Comparison of ENCODE assay signal across 19 cellular contexts in genomic region chr4:78885598-78885997, GRCh38.
"Had no signal": no experiment of that assay in that cellular context is flagged by ENCODE, and none has a peak within 500 bp of the region (broad histone marks: within the 10 kb centered on the region; RNA-seq: fewer than 3 reads in every experiment).

No MANE protein-coding gene starts in this region.

- H3K4me1 ChIP-seq: gastrocnemius medialis, neural progenitor cell, right lobe of liver, stomach, testis had no signal

- H3K27ac ChIP-seq: brain microvascular endothelial cell, epithelial cell of prostate, gastrocnemius medialis, heart right ventricle, neural progenitor cell, ovary, right lobe of liver, stomach, testis had no signal

- H3K9me3 ChIP-seq: gastrocnemius medialis, heart right ventricle, ovary, right lobe of liver, stomach, testis had no signal

- H3K36me3 ChIP-seq: brain microvascular endothelial cell, ovary, right lobe of liver had no signal

- H3K4me3 ChIP-seq: gastrocnemius medialis, heart right ventricle, neural progenitor cell, ovary, right lobe of liver, stomach, testis had no signal

- H2AFZ ChIP-seq: neural progenitor cell had no signal

- H3K27ac Mint-ChIP-seq: activated naive CD8-positive, alpha-beta T cell; effector memory CD8-positive, alpha-beta T cell; neural progenitor cell; T-helper 2 cell treated with Interferon-gamma antibody and Interleukin-4, amounts not matched to agents 5 μg/mL and 100 μg/mL, for 36 hours had no signal

- H3K9ac ChIP-seq: neural progenitor cell had no signal

- DNase-seq: activated CD4-positive, alpha-beta T cell treated with anti-CD3 and anti-CD28 coated beads, Interleukin-2, amount 50 U/mL, for 1 hour; activated CD8-positive, alpha-beta memory T cell treated with anti-CD3 and anti-CD28 coated beads for 24 hours; activated gamma-delta T cell treated with Interleukin-2 at 50 U/mL for 16 hours; amygdala; brain microvascular endothelial cell; effector memory CD8-positive, alpha-beta T cell; gastrocnemius medialis; heart right ventricle; mammary epithelial cell; naive B cell; ovary; right lobe of liver; stomach; testis had no signal

- H3K27me3 ChIP-seq: brain microvascular endothelial cell, gastrocnemius medialis, heart right ventricle, neural progenitor cell, ovary, right lobe of liver, stomach, testis had no signal

- H3K4me1 Mint-ChIP-seq: neural progenitor cell had no signal

- H3K9me3 Mint-ChIP-seq: central memory CD8-positive, alpha-beta T cell; effector memory CD8-positive, alpha-beta T cell; naive B cell; neural progenitor cell; T-helper 2 cell treated with Interferon-gamma antibody and Interleukin-4, amounts not matched to agents 5 μg/mL and 100 μg/mL, for 36 hours had no signal

- ATAC-seq: effector memory CD8-positive, alpha-beta T cell; gastrocnemius medialis; heart right ventricle; right lobe of liver had no signal

- H3K4me2 ChIP-seq: neural progenitor cell had no signal

- H3K27me3 Mint-ChIP-seq: activated naive CD8-positive, alpha-beta T cell; central memory CD8-positive, alpha-beta T cell; effector memory CD8-positive, alpha-beta T cell; naive B cell had no signal

- H3K4me3 Mint-ChIP-seq: activated naive CD8-positive, alpha-beta T cell; central memory CD8-positive, alpha-beta T cell; effector memory CD8-positive, alpha-beta T cell; naive B cell; neural progenitor cell; T-helper 2 cell treated with Interferon-gamma antibody and Interleukin-4, amounts not matched to agents 5 μg/mL and 100 μg/mL, for 36 hours had no signal
